In the genomic region with DNA sequence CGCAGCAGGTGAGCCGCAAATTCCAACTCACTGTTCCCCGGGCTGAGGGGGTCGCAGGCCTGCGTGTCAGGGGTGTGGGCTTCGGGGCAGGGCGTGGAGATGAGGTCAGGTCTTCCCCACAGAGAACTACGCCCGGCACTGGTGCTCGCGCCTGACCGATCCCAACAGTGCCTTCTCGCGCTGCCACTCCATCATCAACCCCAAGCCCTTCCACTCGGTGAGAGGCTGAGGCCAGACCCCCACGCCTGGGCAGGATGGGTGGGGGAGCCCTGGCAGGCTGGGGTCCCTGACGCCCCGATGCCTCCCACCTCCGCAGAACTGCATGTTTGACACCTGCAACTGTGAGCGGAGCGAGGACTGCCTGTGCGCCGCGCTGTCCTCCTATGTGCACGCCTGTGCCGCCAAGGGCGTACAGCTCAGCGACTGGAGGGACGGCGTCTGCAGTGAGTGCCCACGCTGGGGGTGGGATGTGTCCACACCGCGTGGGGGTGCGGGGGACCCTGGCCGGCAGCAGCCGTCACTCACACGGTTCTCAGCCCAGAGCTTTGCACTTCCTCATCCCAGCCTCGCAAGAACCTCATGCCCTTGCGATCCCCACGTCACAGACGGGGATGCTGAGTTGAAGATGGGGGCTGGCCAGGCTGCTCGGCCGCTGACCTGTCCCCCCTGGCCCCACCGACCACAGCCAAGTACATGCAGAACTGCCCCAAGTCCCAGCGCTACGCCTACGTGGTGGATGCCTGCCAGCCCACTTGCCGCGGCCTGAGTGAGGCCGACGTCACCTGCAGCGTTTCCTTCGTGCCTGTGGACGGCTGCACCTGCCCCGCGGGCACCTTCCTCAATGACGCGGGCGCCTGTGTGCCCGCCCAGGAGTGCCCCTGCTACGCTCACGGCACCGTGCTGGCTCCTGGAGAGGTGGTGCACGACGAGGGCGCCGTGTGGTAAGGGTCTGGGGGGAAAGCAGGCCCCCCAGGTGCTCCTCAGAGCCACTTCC, we compare ENCODE assay signal across 1 cellular context.
TF ChIP-seq lines count a peak whose summit lies in the region.

No MANE protein-coding gene starts in this region.

TF ChIP-seq in WTC11, 78 proteins besides CTCF, POLR2A, EP300 and RAD21 (continued from another document):
- TF ChIP-seq, protein P1, sequence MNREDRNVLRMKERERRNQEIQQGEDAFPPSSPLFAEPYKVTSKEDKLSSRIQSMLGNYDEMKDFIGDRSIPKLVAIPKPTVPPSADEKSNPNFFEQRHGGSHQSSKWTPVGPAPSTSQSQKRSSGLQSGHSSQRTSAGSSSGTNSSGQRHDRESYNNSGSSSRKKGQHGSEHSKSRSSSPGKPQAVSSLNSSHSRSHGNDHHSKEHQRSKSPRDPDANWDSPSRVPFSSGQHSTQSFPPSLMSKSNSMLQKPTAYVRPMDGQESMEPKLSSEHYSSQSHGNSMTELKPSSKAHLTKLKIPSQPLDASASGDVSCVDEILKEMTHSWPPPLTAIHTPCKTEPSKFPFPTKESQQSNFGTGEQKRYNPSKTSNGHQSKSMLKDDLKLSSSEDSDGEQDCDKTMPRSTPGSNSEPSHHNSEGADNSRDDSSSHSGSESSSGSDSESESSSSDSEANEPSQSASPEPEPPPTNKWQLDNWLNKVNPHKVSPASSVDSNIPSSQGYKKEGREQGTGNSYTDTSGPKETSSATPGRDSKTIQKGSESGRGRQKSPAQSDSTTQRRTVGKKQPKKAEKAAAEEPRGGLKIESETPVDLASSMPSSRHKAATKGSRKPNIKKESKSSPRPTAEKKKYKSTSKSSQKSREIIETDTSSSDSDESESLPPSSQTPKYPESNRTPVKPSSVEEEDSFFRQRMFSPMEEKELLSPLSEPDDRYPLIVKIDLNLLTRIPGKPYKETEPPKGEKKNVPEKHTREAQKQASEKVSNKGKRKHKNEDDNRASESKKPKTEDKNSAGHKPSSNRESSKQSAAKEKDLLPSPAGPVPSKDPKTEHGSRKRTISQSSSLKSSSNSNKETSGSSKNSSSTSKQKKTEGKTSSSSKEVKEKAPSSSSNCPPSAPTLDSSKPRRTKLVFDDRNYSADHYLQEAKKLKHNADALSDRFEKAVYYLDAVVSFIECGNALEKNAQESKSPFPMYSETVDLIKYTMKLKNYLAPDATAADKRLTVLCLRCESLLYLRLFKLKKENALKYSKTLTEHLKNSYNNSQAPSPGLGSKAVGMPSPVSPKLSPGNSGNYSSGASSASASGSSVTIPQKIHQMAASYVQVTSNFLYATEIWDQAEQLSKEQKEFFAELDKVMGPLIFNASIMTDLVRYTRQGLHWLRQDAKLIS (CRISPR knock-in tag; IDR thresholded peaks at IDR 0.05; ENCODE audit: borderline replicate concordance), result no peak
- TF ChIP-seq NR3C1 (CRISPR knock-in tag; conservative IDR thresholded peaks at IDR 0.05; ENCODE audit: low read depth), result no peak
- TF ChIP-seq ZNF317 (CRISPR knock-in tag; IDR thresholded peaks at IDR 0.05; ENCODE audit: borderline replicate concordance, low read depth), result no peak
- no peak for TF ChIP-seq OVOL2 (CRISPR knock-in tag; IDR thresholded peaks at IDR 0.05; ENCODE audit: borderline replicate concordance)
- no peak for TF ChIP-seq RORB (CRISPR knock-in tag; IDR thresholded peaks at IDR 0.05)
- no peak for TF ChIP-seq ERG (CRISPR knock-in tag; IDR thresholded peaks at IDR 0.05)
- TF ChIP-seq CREM (CRISPR knock-in tag; IDR thresholded peaks at IDR 0.05), result no peak
- TF ChIP-seq, protein P2, sequence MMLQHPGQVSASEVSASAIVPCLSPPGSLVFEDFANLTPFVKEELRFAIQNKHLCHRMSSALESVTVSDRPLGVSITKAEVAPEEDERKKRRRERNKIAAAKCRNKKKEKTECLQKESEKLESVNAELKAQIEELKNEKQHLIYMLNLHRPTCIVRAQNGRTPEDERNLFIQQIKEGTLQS (CRISPR knock-in tag; conservative IDR thresholded peaks at IDR 0.05), result no peak
- TF ChIP-seq E2F1 (CRISPR knock-in tag; IDR thresholded peaks at IDR 0.05), result no peak
- no peak for TF ChIP-seq NFE2L1 (CRISPR knock-in tag; IDR thresholded peaks at IDR 0.05)
